14 cellular contexts compared by ENCODE assay signal in the genomic region with DNA sequence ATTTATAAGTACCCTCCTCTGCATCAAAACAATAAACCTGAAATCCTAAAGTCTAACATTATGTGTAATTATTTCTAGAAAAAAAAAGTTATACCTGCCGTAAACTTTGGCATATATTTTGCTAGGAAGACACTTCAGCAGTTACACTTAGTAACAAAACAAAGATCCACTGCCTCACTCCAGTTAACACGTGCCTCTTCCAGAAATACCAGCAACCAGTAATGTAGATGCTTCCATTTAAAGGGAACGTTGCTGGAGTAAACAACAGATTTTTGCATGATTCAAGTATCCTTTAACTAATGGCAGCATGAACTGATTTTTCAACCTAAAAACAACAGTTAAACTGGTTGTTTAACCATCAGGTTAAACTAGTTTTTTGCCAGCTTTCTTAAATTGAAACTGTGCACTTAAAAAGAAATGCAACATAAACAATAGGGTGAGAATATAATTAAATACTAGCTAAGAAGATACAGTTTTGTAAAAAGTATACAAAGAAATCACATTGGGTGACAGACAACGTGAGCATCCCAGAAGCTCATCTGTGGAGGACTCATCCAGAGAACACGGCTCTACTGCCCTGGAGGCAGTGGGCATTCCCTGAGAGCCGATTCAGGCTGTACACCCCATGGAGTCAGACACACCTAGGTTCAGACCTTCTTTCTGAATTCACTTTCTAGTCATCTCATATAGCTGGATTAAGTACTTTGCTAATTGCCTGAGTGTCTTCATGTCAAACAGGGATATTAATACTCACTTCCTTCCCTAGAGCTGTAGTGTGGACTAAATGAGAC. TPM values are rescaled to one million over a fixed set of nuclear protein-coding genes. Genes with fewer than 3 reads are reported as not detected.
A peak's percentile ranks its signal among the peaks of the same experiment; 100 is the strongest.
DNase-seq lines count a peak whose midpoint lies in the region; ATAC-seq and TF ChIP-seq lines count a peak whose summit lies in the region.
"Had no signal": no experiment of that assay in that cellular context is flagged by ENCODE, and none has a peak within 500 bp of the region (broad histone marks: within the 10 kb centered on the region; RNA-seq: fewer than 3 reads in every experiment).

No MANE protein-coding gene starts in this region.

- CTCF ChIA-PET in activated CD8-positive, alpha-beta T cell treated with anti-CD3 and anti-CD28 coated beads for 36 hours (lab: Charles Lee) = interaction anchor here (0.8 to 2.4 kb wide), 7 partner anchors 10 to 59 kb away, joined by 3 to 9 read pairs (median 6); no protein-coding TSS in a partner anchor
- CTCF ChIA-PET in activated CD8-positive, alpha-beta T cell treated with anti-CD3 and anti-CD28 coated beads, Interleukin-2, amount 10 ng/mL, durations not matched to agents 7 days and 5 days (lab: Charles Lee) = interaction anchor here (1.0 to 1.9 kb wide), 4 partner anchors 15 to 59 kb away, joined by 3 to 6 read pairs (median 4); no protein-coding TSS in a partner anchor

- H3K27ac Mint-ChIP-seq in activated CD8-positive, alpha-beta T cell treated with anti-CD3 and anti-CD28 coated beads for 36 hours = peak overlapping the region; percentile 75
- H3K27ac Mint-ChIP-seq in activated CD8-positive, alpha-beta T cell treated with anti-CD3 and anti-CD28 coated beads, Interleukin-2, amount 10 ng/mL, durations not matched to agents 7 days and 5 days = no peak overlapping the region
- peak overlapping the region; percentile 58 for H3K27ac Mint-ChIP-seq in stimulated activated effector memory CD8-positive, alpha-beta T cell treated with anti-CD3 and anti-CD28 coated beads, Interleukin-12 subunit alpha, Interleukin-12 subunit beta, amount 100 ng/mL, for 72 hours
- H3K27ac Mint-ChIP-seq: stimulated activated naive B cell treated with anti-CD40 and anti-IgM and Interleukin-4, amounts not matched to agents 10 μg/mL and 1 μg/mL and 100 μg/mL, for 72 hours had no signal

- peaks cover 58% of the 10 kb centered on the region for H3K79me2 ChIP-seq in Loucy (ENCODE audit: insufficient read depth, low read length)

- peaks cover 53% of the 10 kb centered on the region for H3K4me1 ChIP-seq in Loucy (ENCODE audit: insufficient read depth, low read length, poor library complexity, severe bottlenecking)
- peaks cover 6% of the 10 kb centered on the region for H3K4me1 ChIP-seq in endocrine pancreas (ENCODE audit: control insufficient read depth, insufficient read depth, low read length)

- H3K9me3 ChIP-seq in Loucy (ENCODE audit: insufficient read depth, low read depth, low read length) (no peaks in the 10 kb centered on the region), endocrine pancreas (ENCODE audit: control insufficient read depth, low read length) (no peaks in the 10 kb centered on the region)
- H3K9me3 ChIP-seq: vagina had no signal

- ATAC-seq in activated CD8-positive, alpha-beta T cell treated with anti-CD3 and anti-CD28 coated beads for 36 hours = no peak
- ATAC-seq in activated CD8-positive, alpha-beta T cell treated with anti-CD3 and anti-CD28 coated beads, Interleukin-2, amount 10 ng/mL, durations not matched to agents 7 days and 5 days = no peak
- ATAC-seq in stimulated activated effector memory CD8-positive, alpha-beta T cell treated with anti-CD3 and anti-CD28 coated beads, Interleukin-12 subunit alpha, Interleukin-12 subunit beta, amount 100 ng/mL, for 72 hours = no peak
- no peak for ATAC-seq in HG03135 (IDR thresholded peaks at IDR 0.05; ENCODE audit: unreplicated experiment)
- ATAC-seq: left colon; stimulated activated naive B cell treated with anti-CD40 and anti-IgM and Interleukin-4, amounts not matched to agents 10 μg/mL and 1 μg/mL and 100 μg/mL, for 72 hours had no signal

- intact Hi-C loops in activated CD8-positive, alpha-beta T cell treated with anti-CD3 and anti-CD28 coated beads for 36 hours (cut with micrococcal nuclease) = no loop called here

- H2AFZ ChIP-seq in Loucy (ENCODE audit: low read length) = no peak overlapping the region

- H3K27me3 ChIP-seq in Loucy (ENCODE audit: insufficient read depth, low read length, poor library complexity, severe bottlenecking) (no peaks in the 10 kb centered on the region), endocrine pancreas (ENCODE audit: control insufficient read depth, insufficient read depth, low read length) (no peaks in the 10 kb centered on the region)
- H3K27me3 ChIP-seq: vagina had no signal

- no peaks in the 10 kb centered on the region for H3K36me3 ChIP-seq in Loucy (ENCODE audit: insufficient read depth, low read length)
- no peaks in the 10 kb centered on the region for H3K36me3 ChIP-seq in endocrine pancreas (ENCODE audit: control insufficient read depth, insufficient read depth, low read length)
- H3K36me3 ChIP-seq: vagina had no signal

- no peaks in the 10 kb centered on the region for H3K27me3 Mint-ChIP-seq in activated CD8-positive, alpha-beta T cell treated with anti-CD3 and anti-CD28 coated beads for 36 hours
- no peaks in the 10 kb centered on the region for H3K27me3 Mint-ChIP-seq in activated CD8-positive, alpha-beta T cell treated with anti-CD3 and anti-CD28 coated beads, Interleukin-2, amount 10 ng/mL, durations not matched to agents 7 days and 5 days (ENCODE audit: low read depth)
- H3K27me3 Mint-ChIP-seq: stimulated activated naive B cell treated with anti-CD40 and anti-IgM and Interleukin-4, amounts not matched to agents 10 μg/mL and 1 μg/mL and 100 μg/mL, for 72 hours had no signal

- H4K20me1 ChIP-seq in Loucy (ENCODE audit: insufficient read depth, low read length, poor library complexity, severe bottlenecking) = no peaks in the 10 kb centered on the region

- peak overlapping the region; percentile 61 for H3K4me2 ChIP-seq in Loucy (ENCODE audit: low read depth, low read length, poor library complexity, severe bottlenecking)

- no peak overlapping the region for H3K4me3 ChIP-seq in Loucy (ENCODE audit: low read length, poor library complexity, severe bottlenecking)
- H3K4me3 ChIP-seq in endocrine pancreas (ENCODE audit: control insufficient read depth, insufficient read depth, low read length) = peak overlapping the region; percentile 20
- H3K4me3 ChIP-seq: vagina had no signal

- peaks cover 13% of the 10 kb centered on the region; the same call in 1 of the 2 replicates for H3F3A ChIP-seq in Loucy (ENCODE audit: low read depth)

- H3K36me3 Mint-ChIP-seq in activated CD8-positive, alpha-beta T cell treated with anti-CD3 and anti-CD28 coated beads for 36 hours (ENCODE audit: low read depth) = peaks cover 10% of the 10 kb centered on the region
- H3K36me3 Mint-ChIP-seq in activated CD8-positive, alpha-beta T cell treated with anti-CD3 and anti-CD28 coated beads, Interleukin-2, amount 10 ng/mL, durations not matched to agents 7 days and 5 days (ENCODE audit: low read depth) = peaks cover 43% of the 10 kb centered on the region
- H3K36me3 Mint-ChIP-seq in stimulated activated effector memory CD8-positive, alpha-beta T cell treated with anti-CD3 and anti-CD28 coated beads, Interleukin-12 subunit alpha, Interleukin-12 subunit beta, amount 100 ng/mL, for 72 hours = peaks cover 12% of the 10 kb centered on the region
- H3K36me3 Mint-ChIP-seq: stimulated activated naive B cell treated with anti-CD40 and anti-IgM and Interleukin-4, amounts not matched to agents 10 μg/mL and 1 μg/mL and 100 μg/mL, for 72 hours had no signal

- peak overlapping the region; percentile 55 for H3K4me3 Mint-ChIP-seq in activated CD8-positive, alpha-beta T cell treated with anti-CD3 and anti-CD28 coated beads for 36 hours
- no peak overlapping the region for H3K4me3 Mint-ChIP-seq in activated CD8-positive, alpha-beta T cell treated with anti-CD3 and anti-CD28 coated beads, Interleukin-2, amount 10 ng/mL, durations not matched to agents 7 days and 5 days
- no peak overlapping the region for H3K4me3 Mint-ChIP-seq in stimulated activated effector memory CD8-positive, alpha-beta T cell treated with anti-CD3 and anti-CD28 coated beads, Interleukin-12 subunit alpha, Interleukin-12 subunit beta, amount 100 ng/mL, for 72 hours
- H3K4me3 Mint-ChIP-seq: stimulated activated naive B cell treated with anti-CD40 and anti-IgM and Interleukin-4, amounts not matched to agents 10 μg/mL and 1 μg/mL and 100 μg/mL, for 72 hours had no signal

- DNase-seq in activated CD8-positive, alpha-beta T cell treated with anti-CD3 and anti-CD28 coated beads for 36 hours = no peak
- no peak for DNase-seq in activated CD8-positive, alpha-beta T cell treated with anti-CD3 and anti-CD28 coated beads, Interleukin-2, amount 10 ng/mL, durations not matched to agents 7 days and 5 days
- no peak for DNase-seq in stimulated activated effector memory CD8-positive, alpha-beta T cell treated with anti-CD3 and anti-CD28 coated beads, Interleukin-12 subunit alpha, Interleukin-12 subunit beta, amount 100 ng/mL, for 72 hours (ENCODE audit: low spot score in 2 of 2)
- no peak for DNase-seq in central memory CD4-positive, alpha-beta T cell
- no peak for DNase-seq in OCI-M1 (lab: John Stamatoyannopoulos, UW)
- DNase-seq: activated CD4-positive, alpha-beta T cell treated with anti-CD3 and anti-CD28 coated beads for 1 hour; left colon; NCI-H2107; SHP77; stimulated activated naive B cell treated with anti-CD40 and anti-IgM and Interleukin-4, amounts not matched to agents 10 μg/mL and 1 μg/mL and 100 μg/mL, for 72 hours had no signal

- H3K4me1 Mint-ChIP-seq in activated CD8-positive, alpha-beta T cell treated with anti-CD3 and anti-CD28 coated beads for 36 hours (ENCODE audit: low read depth) = peaks cover 76% of the 10 kb centered on the region
- H3K4me1 Mint-ChIP-seq in activated CD8-positive, alpha-beta T cell treated with anti-CD3 and anti-CD28 coated beads, Interleukin-2, amount 10 ng/mL, durations not matched to agents 7 days and 5 days (ENCODE audit: low read depth) = peaks cover 66% of the 10 kb centered on the region
- H3K4me1 Mint-ChIP-seq in stimulated activated effector memory CD8-positive, alpha-beta T cell treated with anti-CD3 and anti-CD28 coated beads, Interleukin-12 subunit alpha, Interleukin-12 subunit beta, amount 100 ng/mL, for 72 hours = peaks cover 68% of the 10 kb centered on the region

- no peaks in the 10 kb centered on the region for H3K9me3 Mint-ChIP-seq in activated CD8-positive, alpha-beta T cell treated with anti-CD3 and anti-CD28 coated beads for 36 hours
- no peaks in the 10 kb centered on the region for H3K9me3 Mint-ChIP-seq in activated CD8-positive, alpha-beta T cell treated with anti-CD3 and anti-CD28 coated beads, Interleukin-2, amount 10 ng/mL, durations not matched to agents 7 days and 5 days (ENCODE audit: insufficient read depth)
- no peaks in the 10 kb centered on the region for H3K9me3 Mint-ChIP-seq in stimulated activated effector memory CD8-positive, alpha-beta T cell treated with anti-CD3 and anti-CD28 coated beads, Interleukin-12 subunit alpha, Interleukin-12 subunit beta, amount 100 ng/mL, for 72 hours
- H3K9me3 Mint-ChIP-seq: stimulated activated naive B cell treated with anti-CD40 and anti-IgM and Interleukin-4, amounts not matched to agents 10 μg/mL and 1 μg/mL and 100 μg/mL, for 72 hours had no signal

- POLR2A ChIA-PET in activated CD8-positive, alpha-beta T cell treated with anti-CD3 and anti-CD28 coated beads for 36 hours (lab: Charles Lee) = interaction anchor here (1.2 to 1.7 kb wide), 3 partner anchors 9 to 63 kb away, joined by 4 to 6 read pairs (median 5); no protein-coding TSS in a partner anchor
- POLR2A ChIA-PET in activated CD8-positive, alpha-beta T cell treated with anti-CD3 and anti-CD28 coated beads, Interleukin-2, amount 10 ng/mL, durations not matched to agents 7 days and 5 days (lab: Charles Lee) = interaction anchor here (0.7 kb wide), 1 partner anchor 94 kb away, joined by 4 read pairs; no protein-coding TSS in a partner anchor

- H3K9me2 ChIP-seq in Loucy (replicated peaks; ENCODE audit: low read depth, low read length) = no peaks in the 10 kb centered on the region

- TF ChIP-seq CTCF in activated CD8-positive, alpha-beta T cell treated with anti-CD3 and anti-CD28 coated beads for 36 hours (IDR thresholded peaks at IDR 0.05) = no peak
- TF ChIP-seq CTCF in Loucy (conservative IDR thresholded peaks at IDR 0.05; ENCODE audit: low read length) = no peak

- H3K9ac ChIP-seq in Loucy (ENCODE audit: low read depth, low read length, poor library complexity, severe bottlenecking) (no peak overlapping the region), endocrine pancreas (ENCODE audit: control insufficient read depth, insufficient read depth, low read length) (no peak overlapping the region)

RNA-seq across cellular contexts. Expression of gene MGAT4A, which starts 22.3 kb away (rescaled TPM):
- total RNA-seq in activated CD8-positive, alpha-beta T cell treated with anti-CD3 and anti-CD28 coated beads for 36 hours = 10 to 100 TPM; 57.6 to 59.0 TPM
- total RNA-seq in activated CD8-positive, alpha-beta T cell treated with anti-CD3 and anti-CD28 coated beads, Interleukin-2, amount 10 ng/mL, durations not matched to agents 7 days and 5 days = 10 to 100 TPM; 73.4 to 76.2 TPM
